Comparison of ENCODE assay signal across 1 cellular context in genomic region chr5:23147625-23148024, GRCh38.
TF ChIP-seq lines count a peak whose summit lies in the region.

No MANE protein-coding gene starts in this region.

TF ChIP-seq in GM23338, 12 proteins besides CTCF, POLR2A, EP300 and RAD21:
- TF ChIP-seq ZNF462 (CRISPR knock-in tag; IDR thresholded peaks at IDR 0.05) (no peak), ETS1 (IDR thresholded peaks at IDR 0.05) (no peak), EZH2phosphoT487 (IDR thresholded peaks at IDR 0.05; ENCODE audit: unreplicated experiment) (no peak), EZH2 (IDR thresholded peaks at IDR 0.05; ENCODE audit: low read depth, unreplicated experiment) (no peak), JUNB (IDR thresholded peaks at IDR 0.05; ENCODE audit: unreplicated experiment) (no peak), REST (IDR thresholded peaks at IDR 0.05; ENCODE audit: unreplicated experiment) (no peak), ZNF331 (CRISPR knock-in tag; IDR thresholded peaks at IDR 0.05; ENCODE audit: low read depth) (no peak), NANOG (IDR thresholded peaks at IDR 0.05; ENCODE audit: borderline replicate concordance) (no peak), ZNF114 (CRISPR knock-in tag; IDR thresholded peaks at IDR 0.05) (no peak), POLR2AphosphoS5 (IDR thresholded peaks at IDR 0.05; ENCODE audit: low read depth) (no peak), CREB1 (CRISPR knock-in tag; IDR thresholded peaks at IDR 0.05; ENCODE audit: low read depth) (no peak), STAT1 (IDR thresholded peaks at IDR 0.05; ENCODE audit: unreplicated experiment) (no peak)
